In the genomic region with DNA sequence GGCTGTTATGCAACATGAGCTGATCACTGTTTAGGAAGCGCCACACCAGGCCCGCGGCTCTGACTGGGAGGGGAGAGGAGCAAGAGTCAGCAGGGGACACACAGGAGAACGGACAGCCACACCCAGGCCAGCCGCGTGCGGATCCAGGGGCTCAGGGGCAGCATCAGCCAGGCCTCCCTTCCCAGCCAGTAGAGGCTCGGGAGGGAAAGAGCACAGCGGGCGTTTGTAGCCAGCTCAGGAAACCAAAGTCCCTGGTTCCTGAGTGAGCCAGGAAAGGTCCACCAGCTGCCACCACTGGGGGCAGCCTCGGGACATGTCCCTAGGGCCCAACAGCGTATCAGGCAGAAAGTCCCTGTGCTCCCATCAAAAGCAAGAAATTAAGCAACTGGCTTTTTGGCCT, we compare ENCODE assay signal across 8 cellular contexts.
DNase-seq lines count a peak whose midpoint lies in the region; ATAC-seq, FAIRE-seq and TF ChIP-seq lines count a peak whose summit lies in the region.

No MANE protein-coding gene starts in this region.

- no peak overlapping the region for H3K4me2 ChIP-seq in A549

- no peaks in the 10 kb centered on the region for H3K9me3 Mint-ChIP-seq in WTC11

- CTCF ChIA-PET in A549 (lab: Yijun Ruan, JAX): interaction anchor here (1.0 kb wide), 1 partner anchor 18 kb away, joined by 3 read pairs; no protein-coding TSS in a partner anchor
- CTCF ChIA-PET in WTC11 (lab: Charles Lee): interaction anchor here (0.6 to 3.5 kb wide), 31 partner anchors 8 to 841 kb away, joined by 3 to 38 read pairs (median 4); a partner anchor contains a TSS

- no peaks in the 10 kb centered on the region for H3K27me3 Mint-ChIP-seq in WTC11 (ENCODE audit: low read depth)

- ATAC-seq in A549: peak; percentile 69 to 87; a peak in 4 of 6 replicates
- ATAC-seq in WTC11: peak; percentile 89

- H3K4me1 Mint-ChIP-seq in WTC11: peaks cover 20% of the 10 kb centered on the region

- no peak overlapping the region; the same call in 1 of the 2 replicates for H3K27ac Mint-ChIP-seq in WTC11

- H3K36me3 ChIP-seq in tibial artery: peaks cover 7 to 98% (median 64%) of the 10 kb centered on the region in 3 donors

- TF ChIP-seq EP300 in A549 (IDR thresholded peaks at IDR 0.05): no peak

- H3K27ac ChIP-seq in A549: no peak overlapping the region
- peak overlapping the region; percentile 59 to 62 for H3K27ac ChIP-seq in tibial artery

- DNase-seq in A549 (ENCODE audit: low read depth in 1 of 2, low spot score in 1 of 2): peak; percentile 13 to 16
- DNase-seq in GM20000 (ENCODE audit: low spot score): peak; percentile 71
- peak; percentile 83 for DNase-seq in WTC11 (ENCODE audit: low spot score)
- DNase-seq in iPS DF 4.7 (ENCODE audit: extremely low read depth, low spot score): peak; percentile 56
- DNase-seq in tibial artery: peak; percentile 83 to 86
- DNase-seq in amygdala (lab: John Stamatoyannopoulos, UW): no peak
- DNase-seq in NCI-H2227 treated with DMSO at 0.1 percent for 48 hours (lab: John Stamatoyannopoulos, UW): no peak
- DNase-seq in activated CD4-positive, alpha-beta T cell treated with anti-CD3 and anti-CD28 coated beads, Interleukin-2, amount 50 U/mL, for 48 hours: no peak

- POLR2A ChIA-PET in A549 (lab: Yijun Ruan, JAX) (no interaction called here), WTC11 (lab: Charles Lee) (interaction anchor here (1.2 kb wide), 1 partner anchor 72 kb away, joined by 4 read pairs; a partner anchor contains a TSS)

- intact Hi-C loops in tibial artery (cut with DNase I; ENCODE audit: low total_unique reads): loop anchor here (5.0 kb wide), 1 partner anchor 104 kb away; no protein-coding TSS in a partner anchor

- H3K4me3 ChIP-seq in A549 (no peak overlapping the region), tibial artery (no peak overlapping the region)

- 0 out of 5 replicates have a peak, but pooled peaks of 1 of the 2 experiments have one; percentile 18 for TF ChIP-seq RAD21 in A549 (conservative IDR thresholded peaks at IDR 0.05 in 1 of 2, IDR thresholded peaks at IDR 0.05 in 1 of 2)

- H3K9me3 ChIP-seq in A549 (no peaks in the 10 kb centered on the region), tibial artery (no peaks in the 10 kb centered on the region)

- no peak overlapping the region for H3K4me3 Mint-ChIP-seq in WTC11

- TF ChIP-seq POLR2A in A549 (IDR thresholded peaks at IDR 0.05; ENCODE audit: low read length): no peak

- WGBS in A549 (ENCODE audit: missing lambda C conversion rate): 83% methylated on average over 11 of the region's 12 CpGs

- no peaks in the 10 kb centered on the region for H3K4me1 ChIP-seq in A549
- H3K4me1 ChIP-seq in tibial artery: peaks cover 0 to 15% (median 4%) of the 10 kb centered on the region in 4 donors

- FAIRE-seq in A549 (lab: Jason Lieb, UNC): no peak

- no peaks in the 10 kb centered on the region for H3K27me3 ChIP-seq in tibial artery

- TF ChIP-seq CTCF in A549 (IDR thresholded peaks at IDR 0.05) (no peak), GM20000 (IDR thresholded peaks at IDR 0.05; ENCODE audit: extremely low read depth, missing control alignments) (peak; percentile 50), WTC11 (IDR thresholded peaks at IDR 0.05) (peak; percentile 55; the same call in 1 of the 2 replicates), tibial artery (IDR thresholded peaks at IDR 0.05) (peak; percentile 51)

- H3K36me3 Mint-ChIP-seq in WTC11: peaks cover 5% of the 10 kb centered on the region; the same call in 1 of the 2 replicates

TF ChIP-seq in A549, 52 proteins besides CTCF, POLR2A, EP300 and RAD21:
- TF ChIP-seq, protein P1, sequence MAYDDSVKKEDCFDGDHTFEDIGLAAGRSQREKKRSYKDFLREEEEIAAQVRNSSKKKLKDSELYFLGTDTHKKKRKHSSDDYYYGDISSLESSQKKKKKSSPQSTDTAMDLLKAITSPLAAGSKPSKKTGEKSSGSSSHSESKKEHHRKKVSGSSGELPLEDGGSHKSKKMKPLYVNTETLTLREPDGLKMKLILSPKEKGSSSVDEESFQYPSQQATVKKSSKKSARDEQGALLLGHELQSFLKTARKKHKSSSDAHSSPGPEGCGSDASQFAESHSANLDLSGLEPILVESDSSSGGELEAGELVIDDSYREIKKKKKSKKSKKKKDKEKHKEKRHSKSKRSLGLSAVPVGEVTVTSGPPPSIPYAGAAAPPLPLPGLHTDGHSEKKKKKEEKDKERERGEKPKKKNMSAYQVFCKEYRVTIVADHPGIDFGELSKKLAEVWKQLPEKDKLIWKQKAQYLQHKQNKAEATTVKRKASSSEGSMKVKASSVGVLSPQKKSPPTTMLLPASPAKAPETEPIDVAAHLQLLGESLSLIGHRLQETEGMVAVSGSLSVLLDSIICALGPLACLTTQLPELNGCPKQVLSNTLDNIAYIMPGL (CRISPR knock-in tag; IDR thresholded peaks at IDR 0.05; ENCODE audit: borderline replicate concordance): no peak
- no peak for TF ChIP-seq ZSCAN20 (CRISPR knock-in tag; IDR thresholded peaks at IDR 0.05)
- TF ChIP-seq POLR2AphosphoS2 (conservative IDR thresholded peaks at IDR 0.05; ENCODE audit: low read length): no peak
- no peak for TF ChIP-seq CEBPB (IDR thresholded peaks at IDR 0.05)
- no peak for TF ChIP-seq CBX8 (IDR thresholded peaks at IDR 0.05)
- TF ChIP-seq HOXB5 (CRISPR knock-in tag; IDR thresholded peaks at IDR 0.05): no peak
- TF ChIP-seq EHMT2 (IDR thresholded peaks at IDR 0.05; ENCODE audit: low read depth): no peak
- TF ChIP-seq, protein P2, sequence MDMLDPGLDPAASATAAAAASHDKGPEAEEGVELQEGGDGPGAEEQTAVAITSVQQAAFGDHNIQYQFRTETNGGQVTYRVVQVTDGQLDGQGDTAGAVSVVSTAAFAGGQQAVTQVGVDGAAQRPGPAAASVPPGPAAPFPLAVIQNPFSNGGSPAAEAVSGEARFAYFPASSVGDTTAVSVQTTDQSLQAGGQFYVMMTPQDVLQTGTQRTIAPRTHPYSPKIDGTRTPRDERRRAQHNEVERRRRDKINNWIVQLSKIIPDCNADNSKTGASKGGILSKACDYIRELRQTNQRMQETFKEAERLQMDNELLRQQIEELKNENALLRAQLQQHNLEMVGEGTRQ (IDR thresholded peaks at IDR 0.05): no peak
- TF ChIP-seq HDAC2 (IDR thresholded peaks at IDR 0.05): no peak
- no peak for TF ChIP-seq PHF8 (IDR thresholded peaks at IDR 0.05; ENCODE audit: borderline replicate concordance, low read depth)
- TF ChIP-seq HEYL (CRISPR knock-in tag; IDR thresholded peaks at IDR 0.05): no peak

TF ChIP-seq in WTC11, 78 proteins besides CTCF, POLR2A, EP300 and RAD21:
- TF ChIP-seq ZBTB21 (CRISPR knock-in tag; IDR thresholded peaks at IDR 0.05; ENCODE audit: borderline replicate concordance): 0 out of 2 replicates have a peak, but pooled peaks have one; percentile 39
- TF ChIP-seq, protein P3, sequence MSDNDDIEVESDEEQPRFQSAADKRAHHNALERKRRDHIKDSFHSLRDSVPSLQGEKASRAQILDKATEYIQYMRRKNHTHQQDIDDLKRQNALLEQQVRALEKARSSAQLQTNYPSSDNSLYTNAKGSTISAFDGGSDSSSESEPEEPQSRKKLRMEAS (CRISPR knock-in tag; IDR thresholded peaks at IDR 0.05): 0 out of 2 replicates have a peak, but pooled peaks have one; percentile 45
- TF ChIP-seq, protein P4, sequence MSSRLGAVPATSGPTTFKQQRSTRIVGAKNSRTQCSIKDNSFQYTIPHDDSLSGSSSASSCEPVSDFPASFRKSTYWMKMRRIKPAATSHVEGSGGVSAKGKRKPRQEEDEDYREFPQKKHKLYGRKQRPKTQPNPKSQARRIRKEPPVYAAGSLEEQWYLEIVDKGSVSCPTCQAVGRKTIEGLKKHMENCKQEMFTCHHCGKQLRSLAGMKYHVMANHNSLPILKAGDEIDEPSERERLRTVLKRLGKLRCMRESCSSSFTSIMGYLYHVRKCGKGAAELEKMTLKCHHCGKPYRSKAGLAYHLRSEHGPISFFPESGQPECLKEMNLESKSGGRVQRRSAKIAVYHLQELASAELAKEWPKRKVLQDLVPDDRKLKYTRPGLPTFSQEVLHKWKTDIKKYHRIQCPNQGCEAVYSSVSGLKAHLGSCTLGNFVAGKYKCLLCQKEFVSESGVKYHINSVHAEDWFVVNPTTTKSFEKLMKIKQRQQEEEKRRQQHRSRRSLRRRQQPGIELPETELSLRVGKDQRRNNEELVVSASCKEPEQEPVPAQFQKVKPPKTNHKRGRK (CRISPR knock-in tag; IDR thresholded peaks at IDR 0.05; ENCODE audit: borderline replicate concordance): no peak
TF ChIP-seq in WTC11: peak in this region for 2.

Comparison
In these comparisons a context has a peak if more than half of its experiments do, and no peak if none do; other contexts are left out.
1. DNase-seq: peak in A549 (2 of 2), GM20000 (single experiment), WTC11 (single experiment), iPS DF 4.7 (single experiment) and tibial artery (2 of 2); none in amygdala (0 of 56), NCI-H2227 treated with DMSO at 0.1 percent for 48 hours (single experiment) and activated CD4-positive, alpha-beta T cell treated with anti-CD3 and anti-CD28 coated beads, Interleukin-2, amount 50 U/mL, for 48 hours (0 of 2).
2. H3K27ac ChIP-seq: peak in tibial artery (2 of 2); none in A549 (0 of 2).